Comparison of ENCODE assay signal across 1 cellular context in the genomic region with DNA sequence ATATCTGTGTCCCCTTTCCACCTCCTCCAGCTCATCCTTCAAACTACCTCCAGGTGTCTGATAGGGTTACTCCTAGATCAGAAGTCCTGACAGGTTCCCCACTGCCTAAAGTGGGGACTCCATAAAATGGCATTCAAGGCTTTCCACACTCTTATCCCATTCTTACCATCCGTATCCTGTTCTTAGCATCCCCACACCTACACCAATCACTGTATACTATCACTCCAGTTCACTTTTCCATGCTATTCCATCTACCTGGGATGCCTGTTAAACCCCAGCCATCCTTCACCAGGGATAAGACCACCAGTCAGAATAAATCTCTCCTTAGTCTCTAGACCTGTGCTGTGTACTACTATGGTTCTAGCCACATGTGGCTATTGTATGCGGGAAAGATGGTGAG.
TF ChIP-seq lines count a peak whose summit lies in the region.

No MANE protein-coding gene starts in this region.

TF ChIP-seq in GM23338, 12 proteins besides CTCF, POLR2A, EP300 and RAD21 (continued from another document):
- TF ChIP-seq, protein P1, sequence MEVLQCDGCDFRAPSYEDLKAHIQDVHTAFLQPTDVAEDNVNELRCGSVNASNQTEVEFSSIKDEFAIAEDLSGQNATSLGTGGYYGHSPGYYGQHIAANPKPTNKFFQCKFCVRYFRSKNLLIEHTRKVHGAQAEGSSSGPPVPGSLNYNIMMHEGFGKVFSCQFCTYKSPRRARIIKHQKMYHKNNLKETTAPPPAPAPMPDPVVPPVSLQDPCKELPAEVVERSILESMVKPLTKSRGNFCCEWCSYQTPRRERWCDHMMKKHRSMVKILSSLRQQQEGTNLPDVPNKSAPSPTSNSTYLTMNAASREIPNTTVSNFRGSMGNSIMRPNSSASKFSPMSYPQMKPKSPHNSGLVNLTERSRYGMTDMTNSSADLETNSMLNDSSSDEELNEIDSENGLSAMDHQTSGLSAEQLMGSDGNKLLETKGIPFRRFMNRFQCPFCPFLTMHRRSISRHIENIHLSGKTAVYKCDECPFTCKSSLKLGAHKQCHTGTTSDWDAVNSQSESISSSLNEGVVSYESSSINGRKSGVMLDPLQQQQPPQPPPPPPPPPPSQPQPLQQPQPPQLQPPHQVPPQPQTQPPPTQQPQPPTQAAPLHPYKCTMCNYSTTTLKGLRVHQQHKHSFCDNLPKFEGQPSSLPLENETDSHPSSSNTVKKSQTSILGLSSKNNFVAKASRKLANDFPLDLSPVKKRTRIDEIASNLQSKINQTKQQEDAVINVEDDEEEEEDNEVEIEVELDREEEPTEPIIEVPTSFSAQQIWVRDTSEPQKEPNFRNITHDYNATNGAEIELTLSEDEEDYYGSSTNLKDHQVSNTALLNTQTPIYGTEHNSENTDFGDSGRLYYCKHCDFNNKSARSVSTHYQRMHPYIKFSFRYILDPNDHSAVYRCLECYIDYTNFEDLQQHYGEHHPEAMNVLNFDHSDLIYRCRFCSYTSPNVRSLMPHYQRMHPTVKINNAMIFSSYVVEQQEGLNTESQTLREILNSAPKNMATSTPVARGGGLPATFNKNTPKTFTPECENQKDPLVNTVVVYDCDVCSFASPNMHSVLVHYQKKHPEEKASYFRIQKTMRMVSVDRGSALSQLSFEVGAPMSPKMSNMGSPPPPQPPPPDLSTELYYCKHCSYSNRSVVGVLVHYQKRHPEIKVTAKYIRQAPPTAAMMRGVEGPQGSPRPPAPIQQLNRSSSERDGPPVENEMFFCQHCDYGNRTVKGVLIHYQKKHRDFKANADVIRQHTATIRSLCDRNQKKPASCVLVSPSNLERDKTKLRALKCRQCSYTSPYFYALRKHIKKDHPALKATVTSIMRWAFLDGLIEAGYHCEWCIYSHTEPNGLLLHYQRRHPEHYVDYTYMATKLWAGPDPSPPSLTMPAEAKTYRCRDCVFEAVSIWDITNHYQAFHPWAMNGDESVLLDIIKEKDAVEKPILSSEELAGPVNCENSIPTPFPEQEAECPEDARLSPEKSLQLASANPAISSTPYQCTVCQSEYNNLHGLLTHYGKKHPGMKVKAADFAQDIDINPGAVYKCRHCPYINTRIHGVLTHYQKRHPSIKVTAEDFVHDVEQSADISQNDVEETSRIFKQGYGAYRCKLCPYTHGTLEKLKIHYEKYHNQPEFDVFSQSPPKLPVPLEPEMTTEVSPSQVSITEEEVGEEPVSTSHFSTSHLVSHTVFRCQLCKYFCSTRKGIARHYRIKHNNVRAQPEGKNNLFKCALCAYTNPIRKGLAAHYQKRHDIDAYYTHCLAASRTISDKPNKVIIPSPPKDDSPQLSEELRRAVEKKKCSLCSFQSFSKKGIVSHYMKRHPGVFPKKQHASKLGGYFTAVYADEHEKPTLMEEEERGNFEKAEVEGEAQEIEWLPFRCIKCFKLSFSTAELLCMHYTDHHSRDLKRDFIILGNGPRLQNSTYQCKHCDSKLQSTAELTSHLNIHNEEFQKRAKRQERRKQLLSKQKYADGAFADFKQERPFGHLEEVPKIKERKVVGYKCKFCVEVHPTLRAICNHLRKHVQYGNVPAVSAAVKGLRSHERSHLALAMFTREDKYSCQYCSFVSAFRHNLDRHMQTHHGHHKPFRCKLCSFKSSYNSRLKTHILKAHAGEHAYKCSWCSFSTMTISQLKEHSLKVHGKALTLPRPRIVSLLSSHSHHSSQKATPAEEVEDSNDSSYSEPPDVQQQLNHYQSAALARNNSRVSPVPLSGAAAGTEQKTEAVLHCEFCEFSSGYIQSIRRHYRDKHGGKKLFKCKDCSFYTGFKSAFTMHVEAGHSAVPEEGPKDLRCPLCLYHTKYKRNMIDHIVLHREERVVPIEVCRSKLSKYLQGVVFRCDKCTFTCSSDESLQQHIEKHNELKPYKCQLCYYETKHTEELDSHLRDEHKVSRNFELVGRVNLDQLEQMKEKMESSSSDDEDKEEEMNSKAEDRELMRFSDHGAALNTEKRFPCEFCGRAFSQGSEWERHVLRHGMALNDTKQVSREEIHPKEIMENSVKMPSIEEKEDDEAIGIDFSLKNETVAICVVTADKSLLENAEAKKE (CRISPR knock-in tag; IDR thresholded peaks at IDR 0.05): no peak
- TF ChIP-seq REST (IDR thresholded peaks at IDR 0.05; ENCODE audit: unreplicated experiment) (no peak), STAT1 (IDR thresholded peaks at IDR 0.05; ENCODE audit: unreplicated experiment) (no peak), ZNF331 (CRISPR knock-in tag; IDR thresholded peaks at IDR 0.05; ENCODE audit: low read depth) (no peak)
